Comparison of ENCODE assay signal across 29 cellular contexts in genomic region chr6:148076046-148076445, GRCh38.
"Had no signal": no experiment of that assay in that cellular context is flagged by ENCODE, and none has a peak within 500 bp of the region (broad histone marks: within the 10 kb centered on the region; RNA-seq: fewer than 3 reads in every experiment).

No MANE protein-coding gene starts in this region.

- H3K27me3 Mint-ChIP-seq: natural killer cell treated with Interleukin-12 subunit alpha and Interleukin-12 subunit beta and Interleukin-15 and Interleukin-18, amount 100 ng/mL, for 72 hours had no signal

- ATAC-seq: left cardiac atrium; natural killer cell treated with Interleukin-12 subunit alpha and Interleukin-12 subunit beta and Interleukin-15 and Interleukin-18, amount 100 ng/mL, for 72 hours; pancreas; right cardiac atrium; sciatic nerve had no signal

- H3K27me3 ChIP-seq: pancreas, suprapubic skin, tibial artery, uterus had no signal

- H3K4me1 ChIP-seq: left ventricle myocardium inferior, pancreas, prostate gland, suprapubic skin, tibial artery, uterus had no signal

- H3K36me3 Mint-ChIP-seq: type B pancreatic cell had no signal

- H3K4me1 Mint-ChIP-seq: mesothelial cell of epicardium, naive B cell had no signal

- FAIRE-seq: keratinocyte, pancreas had no signal

- H3K9me3 ChIP-seq: pancreas, prostate gland, suprapubic skin, thoracic aorta, tibial artery, uterus had no signal

- H3K4me3 Mint-ChIP-seq: mesothelial cell of epicardium; naive B cell; natural killer cell treated with Interleukin-12 subunit alpha and Interleukin-12 subunit beta and Interleukin-15 and Interleukin-18, amount 100 ng/mL, for 72 hours; neural crest cell; stimulated activated naive CD8-positive, alpha-beta T cell treated with anti-CD3 and anti-CD28 coated beads, Interleukin-15, Interleukin-2, amounts not matched to agents 100 ng/mL and 50 ng/mL, for 24 hours; type B pancreatic cell had no signal

- H3K27ac ChIP-seq: left ventricle myocardium inferior, pancreas, prostate gland, skin epidermis, suprapubic skin, thoracic aorta, tibial artery, uterus had no signal

- H3K4me3 ChIP-seq: left ventricle myocardium inferior, lung, pancreas, prostate gland, skin epidermis, suprapubic skin, thoracic aorta, tibial artery, uterus had no signal

- H3K36me3 ChIP-seq: left ventricle myocardium inferior, pancreas, prostate gland, suprapubic skin, thoracic aorta, tibial artery, uterus had no signal

- DNase-seq: kidney glomerular epithelial cell; left cardiac atrium; left ventricle myocardium inferior; mesendoderm; naive B cell; nucleus accumbens; pancreas; posterior cingulate gyrus; retina; right cardiac atrium; stimulated activated CD4-positive, alpha-beta T cell treated with anti-CD3 and anti-CD28 coated beads, Interleukin-12 subunit alpha, Interleukin-12 subunit beta, amount 100 ng/mL, for 4 hours; stimulated activated CD4-positive, alpha-beta T cell treated with anti-CD3 and anti-CD28 coated beads, Interleukin-15, amount 100 ng/mL, for 24 hours; stimulated activated CD4-positive, alpha-beta T cell treated with anti-CD3 and anti-CD28 coated beads, Interleukin-2, amount 100 ng/mL, for 24 hours; stimulated activated CD4-positive, alpha-beta T cell treated with anti-CD3 and anti-CD28 coated beads, Interleukin-4, amount 100 ng/mL, for 1 hour; stimulated activated naive CD4-positive, alpha-beta T cell; tibial artery; uterus had no signal

- H3K9me3 Mint-ChIP-seq: stimulated activated naive CD8-positive, alpha-beta T cell treated with anti-CD3 and anti-CD28 coated beads, Interleukin-15, Interleukin-2, amounts not matched to agents 100 ng/mL and 50 ng/mL, for 24 hours; type B pancreatic cell had no signal

- H3K27ac Mint-ChIP-seq: mesothelial cell of epicardium; naive B cell; natural killer cell treated with Interleukin-12 subunit alpha and Interleukin-12 subunit beta and Interleukin-15 and Interleukin-18, amount 100 ng/mL, for 72 hours; stimulated activated naive CD8-positive, alpha-beta T cell treated with anti-CD3 and anti-CD28 coated beads, Interleukin-15, Interleukin-2, amounts not matched to agents 100 ng/mL and 50 ng/mL, for 24 hours; type B pancreatic cell had no signal
